11 cellular contexts compared by ENCODE assay signal in genomic region chr20:54980321-54980960, GRCh38.
DNase-seq lines count a peak whose midpoint lies in the region; ATAC-seq and TF ChIP-seq lines count a peak whose summit lies in the region.
"Had no signal": no experiment of that assay in that cellular context is flagged by ENCODE, and none has a peak within 500 bp of the region (broad histone marks: within the 10 kb centered on the region; RNA-seq: fewer than 3 reads in every experiment).

No MANE protein-coding gene starts in this region.

- POLR2A ChIA-PET in Caco-2 (lab: Charles Lee), result no interaction called here

- H3K36me3 ChIP-seq in Caco-2 (ENCODE audit: control insufficient read depth, insufficient read depth, low read length), result no peaks in the 10 kb centered on the region

- DNase-seq in Caco-2 (peak in 1 of 2 experiments; percentile 53), RKO (ENCODE audit: low spot score) (peak; percentile 39), kidney tubule cell (ENCODE audit: low spot score) (peak; percentile 58), amniotic stem cell (lab: John Stamatoyannopoulos, UW) (no peak), amygdala (lab: John Stamatoyannopoulos, UW) (no peak)
- DNase-seq: activated T-cell treated with anti-CD3 and anti-CD28 coated beads, Interleukin-2, amount 50 U/mL, for 1 hour; NK-92 treated with Interleukin-12 subunit alpha and Interleukin-12 subunit beta, amount 100 ng/mL, for 24 hours; stimulated activated naive CD4-positive, alpha-beta T cell treated with Interleukin-2 at 50 U/mL for 16 hours had no signal

- H3K4me1 Mint-ChIP-seq in Caco-2 (ENCODE audit: low read depth, unreplicated experiment), result no peaks in the 10 kb centered on the region

- H3K4me3 Mint-ChIP-seq in Caco-2 (ENCODE audit: unreplicated experiment), result no peak overlapping the region

- H3K4me3 ChIP-seq in Caco-2 (ENCODE audit: low read depth, low read length), result no peak overlapping the region

- no TSS peak for BruUV-seq in Caco-2 (replicated peaks; lab: Mats Ljungman, UMichigan)

- intact Hi-C loops in Caco-2 (cut with micrococcal nuclease; ENCODE audit: unreplicated experiment), result loop anchor here (1.0 to 10.0 kb wide), 3 partner anchors 154 to 374 kb away; no protein-coding TSS in a partner anchor

- peak; percentile 64 to 66 for TF ChIP-seq CTCF in Caco-2 (IDR thresholded peaks at IDR 0.05; ENCODE audit: insufficient read depth in 1 of 2, low read depth in 1 of 2, low read length in 1 of 2, severe bottlenecking in 1 of 2, unreplicated experiment in 1 of 2)

- peak; percentile 58 for ATAC-seq in HG02642 (IDR thresholded peaks at IDR 0.05; ENCODE audit: poor library complexity, unreplicated experiment)
- no peak for ATAC-seq in GM18520 (IDR thresholded peaks at IDR 0.05; ENCODE audit: unreplicated experiment)
- no peak for ATAC-seq in HG03108 (IDR thresholded peaks at IDR 0.05; ENCODE audit: unreplicated experiment)

- no peaks in the 10 kb centered on the region for H3K9me3 Mint-ChIP-seq in Caco-2 (ENCODE audit: unreplicated experiment)

- CTCF ChIA-PET in Caco-2 (lab: Charles Lee), result interaction anchor here (0.6 to 1.0 kb wide), 3 partner anchors 9 to 1975 kb away, joined by 3 to 5 read pairs (median 5); no protein-coding TSS in a partner anchor

- H3K27me3 Mint-ChIP-seq in Caco-2 (ENCODE audit: insufficient read depth, unreplicated experiment), result peaks cover 6% of the 10 kb centered on the region

- no peaks in the 10 kb centered on the region for H3K9me3 ChIP-seq in Caco-2

- no peaks in the 10 kb centered on the region for H3K4me1 ChIP-seq in Caco-2

- no peaks in the 10 kb centered on the region for H3K36me3 Mint-ChIP-seq in Caco-2 (ENCODE audit: insufficient read depth, unreplicated experiment)

- no peaks in the 10 kb centered on the region for H3K27me3 ChIP-seq in Caco-2 (replicated peaks; ENCODE audit: control insufficient read depth, insufficient read depth, low read length)

- H3K27ac Mint-ChIP-seq in Caco-2 (ENCODE audit: unreplicated experiment), result no peak overlapping the region

Comparison
In these comparisons a context has a peak if more than half of its experiments do, and no peak if none do; other contexts are left out.
1. DNase-seq: peak in RKO (single experiment) and kidney tubule cell (single experiment); none in amniotic stem cell (single experiment) and amygdala (0 of 56).